ENCODE assay signal across 1 cellular context in genomic region chr22:50250555-50251471, GRCh38.
TF ChIP-seq lines count a peak whose summit lies in the region.

Gene HDAC10, minus strand, starts transcription at chr22:50251265. Its CDS starts 233 bp downstream, at chr22:50251032.

TF ChIP-seq in GM12878, 131 proteins besides CTCF, POLR2A, EP300 and RAD21 (continued from another document):
- TF ChIP-seq POLR2AphosphoS2 (IDR thresholded peaks at IDR 0.05; ENCODE audit: low read depth, low read length) (0 out of 2 replicates have a peak, but pooled peaks have one; percentile 81), POU2F2 (IDR thresholded peaks at IDR 0.05; ENCODE audit: borderline replicate concordance, low read depth, low read length) (no peak), ZNF687 (IDR thresholded peaks at IDR 0.05) (peak; percentile 50), CREB1 (IDR thresholded peaks at IDR 0.05; ENCODE audit: low read depth) (0 out of 2 replicates have a peak, but pooled peaks have one; percentile 7), RELB (IDR thresholded peaks at IDR 0.05; ENCODE audit: low read depth) (no peak), RUNX3 (IDR thresholded peaks at IDR 0.05; ENCODE audit: low read length) (peak; percentile 69), LARP7 (IDR thresholded peaks at IDR 0.05) (peak; percentile 77), MYC (IDR thresholded peaks at IDR 0.05; ENCODE audit: insufficient read depth, insufficient read length, insufficient replicate concordance, low read length, severe bottlenecking) (peak; percentile 36), HDAC6 (IDR thresholded peaks at IDR 0.05; ENCODE audit: unreplicated experiment) (peak; percentile 39), NFXL1 (IDR thresholded peaks at IDR 0.05; ENCODE audit: borderline replicate concordance) (no peak), BRCA1 (IDR thresholded peaks at IDR 0.05; ENCODE audit: low read depth, low read length) (peak; percentile 76), CHD2 (IDR thresholded peaks at IDR 0.05; ENCODE audit: borderline replicate concordance, low read depth, low read length) (peak; percentile 97), JUND (IDR thresholded peaks at IDR 0.05; ENCODE audit: low read depth, low read length) (no peak), BACH1 (IDR thresholded peaks at IDR 0.05; ENCODE audit: borderline replicate concordance) (peak; percentile 74), POLR2AphosphoS5 (IDR thresholded peaks at IDR 0.05; ENCODE audit: low read length) (peak; percentile 72), MYB (IDR thresholded peaks at IDR 0.05; ENCODE audit: borderline replicate concordance, low read depth, low read length) (no peak), DPF2 (IDR thresholded peaks at IDR 0.05) (peak; percentile 62; the same call in 1 of the 2 replicates), EED (IDR thresholded peaks at IDR 0.05; ENCODE audit: low read depth) (no peak; the same call in 1 of the 2 replicates), PKNOX1 (IDR thresholded peaks at IDR 0.05) (peak; percentile 40; the same call in 1 of the 2 replicates), HDAC2 (IDR thresholded peaks at IDR 0.05) (no peak), PAX5 (IDR thresholded peaks at IDR 0.05; ENCODE audit: borderline replicate concordance, low read depth, low read length) (peak; percentile 5; the same call in 1 of the 2 replicates), ATF7 (IDR thresholded peaks at IDR 0.05; ENCODE audit: low read depth) (no peak), SMARCA5 (IDR thresholded peaks at IDR 0.05) (peak; percentile 19; the same call in 1 of the 2 replicates), RCOR1 (conservative IDR thresholded peaks at IDR 0.05; ENCODE audit: low read depth, low read length) (peak; percentile 84; the same call in 1 of the 2 replicates), SIN3A (IDR thresholded peaks at IDR 0.05; ENCODE audit: low read depth, low read length) (0 out of 2 replicates have a peak, but pooled peaks have one; percentile 72), RB1 (IDR thresholded peaks at IDR 0.05; ENCODE audit: borderline replicate concordance) (0 out of 2 replicates have a peak, but pooled peaks have one; percentile 36), SP1 (IDR thresholded peaks at IDR 0.05; ENCODE audit: low read depth, low read length) (no peak)
- TF ChIP-seq, protein P1, sequence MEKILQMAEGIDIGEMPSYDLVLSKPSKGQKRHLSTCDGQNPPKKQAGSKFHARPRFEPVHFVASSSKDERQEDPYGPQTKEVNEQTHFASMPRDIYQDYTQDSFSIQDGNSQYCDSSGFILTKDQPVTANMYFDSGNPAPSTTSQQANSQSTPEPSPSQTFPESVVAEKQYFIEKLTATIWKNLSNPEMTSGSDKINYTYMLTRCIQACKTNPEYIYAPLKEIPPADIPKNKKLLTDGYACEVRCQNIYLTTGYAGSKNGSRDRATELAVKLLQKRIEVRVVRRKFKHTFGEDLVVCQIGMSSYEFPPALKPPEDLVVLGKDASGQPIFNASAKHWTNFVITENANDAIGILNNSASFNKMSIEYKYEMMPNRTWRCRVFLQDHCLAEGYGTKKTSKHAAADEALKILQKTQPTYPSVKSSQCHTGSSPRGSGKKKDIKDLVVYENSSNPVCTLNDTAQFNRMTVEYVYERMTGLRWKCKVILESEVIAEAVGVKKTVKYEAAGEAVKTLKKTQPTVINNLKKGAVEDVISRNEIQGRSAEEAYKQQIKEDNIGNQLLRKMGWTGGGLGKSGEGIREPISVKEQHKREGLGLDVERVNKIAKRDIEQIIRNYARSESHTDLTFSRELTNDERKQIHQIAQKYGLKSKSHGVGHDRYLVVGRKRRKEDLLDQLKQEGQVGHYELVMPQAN (conservative IDR thresholded peaks at IDR 0.05), result 0 out of 2 replicates have a peak, but pooled peaks have one; percentile 78
- TF ChIP-seq, protein P2, sequence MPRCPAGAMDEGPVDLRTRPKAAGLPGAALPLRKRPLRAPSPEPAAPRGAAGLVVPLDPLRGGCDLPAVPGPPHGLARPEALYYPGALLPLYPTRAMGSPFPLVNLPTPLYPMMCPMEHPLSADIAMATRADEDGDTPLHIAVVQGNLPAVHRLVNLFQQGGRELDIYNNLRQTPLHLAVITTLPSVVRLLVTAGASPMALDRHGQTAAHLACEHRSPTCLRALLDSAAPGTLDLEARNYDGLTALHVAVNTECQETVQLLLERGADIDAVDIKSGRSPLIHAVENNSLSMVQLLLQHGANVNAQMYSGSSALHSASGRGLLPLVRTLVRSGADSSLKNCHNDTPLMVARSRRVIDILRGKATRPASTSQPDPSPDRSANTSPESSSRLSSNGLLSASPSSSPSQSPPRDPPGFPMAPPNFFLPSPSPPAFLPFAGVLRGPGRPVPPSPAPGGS (IDR thresholded peaks at IDR 0.05; ENCODE audit: borderline replicate concordance, insufficient read depth, low read depth, low read length, poor library complexity, severe bottlenecking), result no peak
